ENCODE assay signal across 8 cellular contexts in genomic region chr22:39534591-39535301, GRCh38. TPM values are rescaled to one million over a fixed set of nuclear protein-coding genes. Genes with fewer than 3 reads are reported as not detected.
DNase-seq lines count a peak whose midpoint lies in the region; ATAC-seq and TF ChIP-seq lines count a peak whose summit lies in the region.

No MANE protein-coding gene starts in this region.

- peak overlapping the region in 3 of 10 donors; percentile 30 to 43 (median 37) for H3K4me3 Mint-ChIP-seq in naive thymus-derived CD4-positive, alpha-beta T cell

- no peak for TF ChIP-seq EP300 in esophagus muscularis mucosa (IDR thresholded peaks at IDR 0.05)

- no peak for ATAC-seq in naive thymus-derived CD4-positive, alpha-beta T cell
- no peak for ATAC-seq in HG03460 (IDR thresholded peaks at IDR 0.05; ENCODE audit: unreplicated experiment)

- CTCF ChIA-PET in naive thymus-derived CD4-positive, alpha-beta T cell (lab: Charles Lee) = interaction anchor here (0.7 to 6.7 kb wide), 20 partner anchors 10 to 813 kb away, joined by 3 to 73 read pairs (median 4); no protein-coding TSS in a partner anchor

- peaks cover 0 to 3% (median 0%) of the 10 kb centered on the region in 11 donors for H3K9me3 Mint-ChIP-seq in naive thymus-derived CD4-positive, alpha-beta T cell

- peak overlapping the region; percentile 6 to 51 (median 44) for H3K27ac ChIP-seq in esophagus muscularis mucosa (replicated peaks in 1 of 4)
- no peak overlapping the region for H3K27ac ChIP-seq in naive thymus-derived CD4-positive, alpha-beta T cell (ENCODE audit: low read depth, low read length)

- peak overlapping the region in 3 of 4 donors; percentile 28 to 37 (median 29) for H3K4me3 ChIP-seq in esophagus muscularis mucosa
- H3K4me3 ChIP-seq in naive thymus-derived CD4-positive, alpha-beta T cell (ENCODE audit: low read length) = no peak overlapping the region

- peak overlapping the region in 4 of 9 donors; percentile 22 to 88 (median 54) for H3K27ac Mint-ChIP-seq in naive thymus-derived CD4-positive, alpha-beta T cell

- H3K36me3 Mint-ChIP-seq in naive thymus-derived CD4-positive, alpha-beta T cell = peaks cover 0 to 18% (median 7%) of the 10 kb centered on the region in 5 donors

- H3K27me3 ChIP-seq in esophagus muscularis mucosa = no peaks in the 10 kb centered on the region
- H3K27me3 ChIP-seq in naive thymus-derived CD4-positive, alpha-beta T cell (ENCODE audit: control insufficient read depth in 2 of 2, insufficient read depth in 2 of 2, low read length in 2 of 2) = no peaks in the 10 kb centered on the region

- peaks cover 0 to 14% (median 7%) of the 10 kb centered on the region in 4 donors for H3K36me3 ChIP-seq in esophagus muscularis mucosa
- peaks cover 0 to 14% (median 4%) of the 10 kb centered on the region in 3 experiments for H3K36me3 ChIP-seq in naive thymus-derived CD4-positive, alpha-beta T cell (ENCODE audit: control insufficient read depth in 2 of 3, insufficient read depth in 3 of 3, low read length in 3 of 3)

- peaks cover 29 to 40% (median 35%) of the 10 kb centered on the region in 4 donors for H3K4me1 ChIP-seq in esophagus muscularis mucosa
- H3K4me1 ChIP-seq in naive thymus-derived CD4-positive, alpha-beta T cell (ENCODE audit: control insufficient read depth in 2 of 2, insufficient read depth in 2 of 2, low read length in 2 of 2) = peaks cover 19 to 32% of the 10 kb centered on the region in 2 donors

- POLR2A ChIA-PET in naive thymus-derived CD4-positive, alpha-beta T cell (lab: Charles Lee) = interaction anchor here (0.6 to 7.1 kb wide), 10 partner anchors 13 to 658 kb away, joined by 3 to 105 read pairs (median 4); partner anchors contain the start of genes ATF4 and MIEF1

- no peaks in the 10 kb centered on the region for H3K9me3 ChIP-seq in esophagus muscularis mucosa
- no peaks in the 10 kb centered on the region for H3K9me3 ChIP-seq in naive thymus-derived CD4-positive, alpha-beta T cell (ENCODE audit: control insufficient read depth in 2 of 3, low read length in 3 of 3)

- no peak for DNase-seq in AG09319 (ENCODE audit: extremely low read depth, low read depth)
- peak; percentile 77 for DNase-seq in GM20000 (ENCODE audit: low spot score)
- DNase-seq in NCI-H82 treated with DMSO at 0.1 percent for 48 hours (lab: John Stamatoyannopoulos, UW; ENCODE audit: unreplicated experiment) = peak; percentile 27
- peak; percentile 80 for DNase-seq in activated T-cell treated with anti-CD3 and anti-CD28 coated beads for 1 hour (ENCODE audit: low read depth)
- peak; percentile 94 for DNase-seq in esophagus muscularis mucosa (ENCODE audit: extremely low spot score)
- peak; percentile 52 to 84 (median 73) for DNase-seq in naive thymus-derived CD4-positive, alpha-beta T cell
- DNase-seq in stimulated activated naive CD4-positive, alpha-beta T cell (lab: John Stamatoyannopoulos, UW) = peak; percentile 55 to 82 (median 72)

- peaks cover 21 to 37% (median 30%) of the 10 kb centered on the region in 7 donors for H3K4me1 Mint-ChIP-seq in naive thymus-derived CD4-positive, alpha-beta T cell

- no peak for TF ChIP-seq POLR2A in esophagus muscularis mucosa (IDR thresholded peaks at IDR 0.05; ENCODE audit: low read depth)

- intact Hi-C loops in esophagus muscularis mucosa (cut with DNase I) = loop anchor here (5.0 kb wide), 2 partner anchors 493 to 813 kb away; partner anchors contain the start of gene ADSL
- intact Hi-C loops in naive thymus-derived CD4-positive, alpha-beta T cell (cut with micrococcal nuclease) = loop anchor here (1.0 to 5.0 kb wide), 7 partner anchors 89 to 1477 kb away; partner anchors contain the start of genes GRAP2 (in 2 of the 2), CBX7 (in 1 of the 2) and PICK1 (in 1 of the 2)

- TF ChIP-seq CTCF in AG09319 (IDR thresholded peaks at IDR 0.05; ENCODE audit: low read depth, low read length) (peak; percentile 80), GM20000 (IDR thresholded peaks at IDR 0.05; ENCODE audit: extremely low read depth, missing control alignments) (peak; percentile 91), esophagus muscularis mucosa (IDR thresholded peaks at IDR 0.05) (peak; percentile 95 to 99 (median 97))

- peaks cover 0 to 4% (median 0%) of the 10 kb centered on the region in 5 donors for H3K27me3 Mint-ChIP-seq in naive thymus-derived CD4-positive, alpha-beta T cell

- whole genome bisulfite sequencing in esophagus muscularis mucosa = 9% methylated on average over 9 of the region's 40 CpGs

RNA-seq across cellular contexts. Expression of gene RPS19BP1, which starts 2.2 kb away (rescaled TPM):
- total RNA-seq in esophagus muscularis mucosa = 100 to 1,000 TPM; 158 to 202 (median 177) TPM
- total RNA-seq in naive thymus-derived CD4-positive, alpha-beta T cell = 10 to 100 TPM; 35.2 to 67.4 (median 61.5) TPM
- polyA plus RNA-seq in naive thymus-derived CD4-positive, alpha-beta T cell = 100 to 1,000 TPM in 1 of 2 donors, 10 to 100 TPM in 1; 98.6 to 162 TPM

RNA-seq across cellular contexts. Expression of gene ATF4, which starts 14.4 kb away (rescaled TPM):
- total RNA-seq in esophagus muscularis mucosa = 100 to 1,000 TPM; 516 to 895 (median 721) TPM
- total RNA-seq in naive thymus-derived CD4-positive, alpha-beta T cell = 100 to 1,000 TPM; 235 to 293 (median 244) TPM
- 100 to 1,000 TPM in 1 of 2 donors, 10 to 100 TPM in 1; 68.9 to 118 TPM for polyA plus RNA-seq in naive thymus-derived CD4-positive, alpha-beta T cell

RNA-seq across cellular contexts. Expression of gene MIEF1, which starts 32.7 kb away (rescaled TPM):
- total RNA-seq in esophagus muscularis mucosa = 10 to 100 TPM; 19.7 to 21.7 (median 20.9) TPM
- total RNA-seq in naive thymus-derived CD4-positive, alpha-beta T cell = 10 to 100 TPM; 17.5 to 42.3 (median 37.3) TPM
- 10 to 100 TPM; 27.8 to 33.2 TPM for polyA plus RNA-seq in naive thymus-derived CD4-positive, alpha-beta T cell

RNA-seq across cellular contexts. Expression of gene CACNA1I, which starts 35.8 kb away (rescaled TPM):
- under 1 TPM in 3 of 4 donors, not detected in 1; under 0.01 to 0.39 (median 0.33) TPM for total RNA-seq in esophagus muscularis mucosa
- 10 to 100 TPM in 4 of 5 experiments, 1 to 10 TPM in 1; 4.5 to 51.2 (median 30.9) TPM for total RNA-seq in naive thymus-derived CD4-positive, alpha-beta T cell
- 1 to 10 TPM in 1 of 2 donors, under 1 TPM in 1; 0.40 to 1.8 TPM for polyA plus RNA-seq in naive thymus-derived CD4-positive, alpha-beta T cell
